1 cellular context compared by ENCODE assay signal in genomic region chr4:169068423-169068822, GRCh38.
TF ChIP-seq lines count a peak whose summit lies in the region.

No MANE protein-coding gene starts in this region.

TF ChIP-seq in HepG2, 621 proteins besides CTCF, POLR2A, EP300 and RAD21 (continued from another document and continues in another):
- TF ChIP-seq ZNF580 (CRISPR knock-in tag; IDR thresholded peaks at IDR 0.05; ENCODE audit: borderline replicate concordance, low read depth) = peak; percentile 53; the same call in 1 of the 2 replicates
- TF ChIP-seq ZNF883 (CRISPR knock-in tag; IDR thresholded peaks at IDR 0.05; ENCODE audit: not compliant biosample characterization) = peak; percentile 49
- no peak for TF ChIP-seq FOXA1 (IDR thresholded peaks at IDR 0.05)
- TF ChIP-seq FOXA1 (CRISPR knock-in tag; IDR thresholded peaks at IDR 0.05) = peak; percentile 42; the same call in 1 of the 2 replicates
- 0 out of 2 replicates have a peak, but pooled peaks have one; percentile 28 for TF ChIP-seq ZNF280D (CRISPR knock-in tag; IDR thresholded peaks at IDR 0.05)
- peak; percentile 33; the same call in 1 of the 2 replicates for TF ChIP-seq KDM5B (CRISPR knock-in tag; IDR thresholded peaks at IDR 0.05; ENCODE audit: borderline replicate concordance)
- TF ChIP-seq NRL (CRISPR knock-in tag; IDR thresholded peaks at IDR 0.05; ENCODE audit: borderline replicate concordance) = 0 out of 2 replicates have a peak, but pooled peaks have one; percentile 57
- no peak for TF ChIP-seq ZNF891 (CRISPR knock-in tag; IDR thresholded peaks at IDR 0.05)
- no peak for TF ChIP-seq U2AF1 (optimal IDR thresholded peaks at IDR 0.05; ENCODE audit: low read depth, low read length)
- no peak for TF ChIP-seq UBTF (CRISPR knock-in tag; IDR thresholded peaks at IDR 0.05)
- TF ChIP-seq ZNF326 (CRISPR knock-in tag; IDR thresholded peaks at IDR 0.05; ENCODE audit: borderline replicate concordance) = no peak
- no peak for TF ChIP-seq GPBP1L1 (CRISPR knock-in tag; IDR thresholded peaks at IDR 0.05)
- TF ChIP-seq HES4 (CRISPR knock-in tag; IDR thresholded peaks at IDR 0.05; ENCODE audit: borderline replicate concordance) = no peak
- TF ChIP-seq ZNF841 (CRISPR knock-in tag; IDR thresholded peaks at IDR 0.05; ENCODE audit: borderline replicate concordance) = no peak
- no peak for TF ChIP-seq FOXM1 (CRISPR knock-in tag; IDR thresholded peaks at IDR 0.05)
- TF ChIP-seq TGIF2 (CRISPR knock-in tag; IDR thresholded peaks at IDR 0.05) = no peak
- no peak for TF ChIP-seq USF2 (IDR thresholded peaks at IDR 0.05; ENCODE audit: low read depth, low read length)
- TF ChIP-seq USF2 (CRISPR knock-in tag; IDR thresholded peaks at IDR 0.05; ENCODE audit: borderline replicate concordance) = no peak
- no peak for TF ChIP-seq HNRNPH1 (optimal IDR thresholded peaks at IDR 0.05; ENCODE audit: low read depth, low read length)
- TF ChIP-seq ZSCAN29 (CRISPR knock-in tag; conservative IDR thresholded peaks at IDR 0.05) = no peak
- TF ChIP-seq HIC2 (CRISPR knock-in tag; IDR thresholded peaks at IDR 0.05; ENCODE audit: low read depth) = peak; percentile 69
- TF ChIP-seq ZNF574 (CRISPR knock-in tag; IDR thresholded peaks at IDR 0.05) = no peak
- no peak for TF ChIP-seq ZNF770 (CRISPR knock-in tag; IDR thresholded peaks at IDR 0.05)
- no peak for TF ChIP-seq ZNF737 (CRISPR knock-in tag; IDR thresholded peaks at IDR 0.05; ENCODE audit: borderline replicate concordance)
- no peak for TF ChIP-seq ZNF34 (CRISPR knock-in tag; IDR thresholded peaks at IDR 0.05; ENCODE audit: borderline replicate concordance)
- no peak for TF ChIP-seq SNAPC4 (CRISPR knock-in tag; IDR thresholded peaks at IDR 0.05)
- no peak for TF ChIP-seq GRHL1 (CRISPR knock-in tag; conservative IDR thresholded peaks at IDR 0.05)
- TF ChIP-seq ARNT2 (CRISPR knock-in tag; IDR thresholded peaks at IDR 0.05; ENCODE audit: low read depth) = no peak
- TF ChIP-seq ZMAT3 (CRISPR knock-in tag; conservative IDR thresholded peaks at IDR 0.05) = 0 out of 2 replicates have a peak, but pooled peaks have one; percentile 33
- no peak for TF ChIP-seq RFX5 (IDR thresholded peaks at IDR 0.05; ENCODE audit: low read depth, low read length)
- 0 out of 2 replicates have a peak, but pooled peaks have one; percentile 12 for TF ChIP-seq HNF4A (CRISPR knock-in tag; IDR thresholded peaks at IDR 0.05)
- no peak for TF ChIP-seq MYNN (CRISPR knock-in tag; IDR thresholded peaks at IDR 0.05; ENCODE audit: low read depth)
